In genomic region chr1:94339229-94339927, GRCh38 we compare ENCODE assay signal across 24 cellular contexts.
DNase-seq lines count a peak whose midpoint lies in the region; TF ChIP-seq lines count a peak whose summit lies in the region.
"Had no signal": no experiment of that assay in that cellular context is flagged by ENCODE, and none has a peak within 500 bp of the region (broad histone marks: within the 10 kb centered on the region; RNA-seq: fewer than 3 reads in every experiment).

No MANE protein-coding gene starts in this region.

- BruUV-seq in PC-9 (replicated peaks; lab: Mats Ljungman, UMichigan), result no TSS peak

- H2AFZ ChIP-seq in PC-9, result no peak overlapping the region

- H4K20me1 ChIP-seq in BLaER1 treated with 17β-estradiol and CSF1 and Interleukin-3, amounts not matched to agents 10 nM and 100 nM, result no peaks in the 10 kb centered on the region; a peak in 1 of 22 replicates
- no peaks in the 10 kb centered on the region for H4K20me1 ChIP-seq in PC-9 (ENCODE audit: insufficient read depth)

- no peaks in the 10 kb centered on the region for H3K27me3 ChIP-seq in BLaER1 treated with 17β-estradiol and CSF1 and Interleukin-3, amounts not matched to agents 10 nM and 100 nM
- H3K27me3 ChIP-seq in PC-9 (ENCODE audit: insufficient read depth, low read depth), result no peaks in the 10 kb centered on the region
- H3K27me3 ChIP-seq: right atrium auricular region had no signal

- H3K9me3 ChIP-seq in BLaER1 treated with 17β-estradiol and CSF1 and Interleukin-3, amounts not matched to agents 10 nM and 100 nM (replicated peaks in 1 of 11), result no peaks in the 10 kb centered on the region
- no peaks in the 10 kb centered on the region for H3K9me3 ChIP-seq in PC-9 (ENCODE audit: insufficient read depth, low read depth)
- H3K9me3 ChIP-seq: right atrium auricular region had no signal

- intact Hi-C loops in PC-9 (cut with micrococcal nuclease; ENCODE audit: unreplicated experiment), result loop anchor here (5.0 kb wide), 2 partner anchors 78 to 147 kb away; partner anchors contain the start of gene ABCD3
- intact Hi-C loops in activated CD4-positive, alpha-beta T cell treated with anti-CD3 and anti-CD28 coated beads, Interleukin-2, amount 10 ng/mL, durations not matched to agents 24 days and 14 days (cut with micrococcal nuclease), result loop anchor here (10.0 kb wide), 1 partner anchor 275 kb away; no protein-coding TSS in a partner anchor

- peak overlapping the region in 5 of 11 experiments; percentile 20 to 39 (median 30); a peak in 2 of 22 replicates for H3K9ac ChIP-seq in BLaER1 treated with 17β-estradiol and CSF1 and Interleukin-3, amounts not matched to agents 10 nM and 100 nM

- peak overlapping the region; percentile 45 to 66 (median 52) for H3K4me2 ChIP-seq in BLaER1 treated with 17β-estradiol and CSF1 and Interleukin-3, amounts not matched to agents 10 nM and 100 nM
- 0 out of 2 replicates have a peak overlapping the region, but pooled peaks have one; percentile 4 for H3K4me2 ChIP-seq in PC-9

- TF ChIP-seq CTCF in PC-9 (conservative IDR thresholded peaks at IDR 0.05), result no peak

- H3K4me3 Mint-ChIP-seq in activated CD4-positive, alpha-beta T cell treated with anti-CD3 and anti-CD28 coated beads, Interleukin-2, amount 10 ng/mL, durations not matched to agents 24 days and 14 days, result no peak overlapping the region
- H3K4me3 Mint-ChIP-seq in T-helper 2 cell treated with Interferon-gamma antibody and Interleukin-4, amounts not matched to agents 5 μg/mL and 100 μg/mL, for 36 hours, result no peak overlapping the region
- H3K4me3 Mint-ChIP-seq: brain; naive thymus-derived CD8-positive, alpha-beta T cell; stimulated activated memory B cell treated with anti-CD40 and anti-IgM and Interleukin-4, amounts not matched to agents 10 μg/mL and 1 μg/mL and 100 μg/mL, for 72 hours had no signal

- H3K27ac Mint-ChIP-seq in activated CD4-positive, alpha-beta T cell treated with anti-CD3 and anti-CD28 coated beads, Interleukin-2, amount 10 ng/mL, durations not matched to agents 24 days and 14 days, result no peak overlapping the region
- no peak overlapping the region for H3K27ac Mint-ChIP-seq in T-helper 2 cell treated with Interferon-gamma antibody and Interleukin-4, amounts not matched to agents 5 μg/mL and 100 μg/mL, for 36 hours
- H3K27ac Mint-ChIP-seq: H9; naive thymus-derived CD8-positive, alpha-beta T cell; stimulated activated memory B cell treated with anti-CD40 and anti-IgM and Interleukin-4, amounts not matched to agents 10 μg/mL and 1 μg/mL and 100 μg/mL, for 72 hours had no signal

- peaks cover 8 to 22% (median 15%) of the 10 kb centered on the region in 10 experiments for H3K4me1 ChIP-seq in BLaER1 treated with 17β-estradiol and CSF1 and Interleukin-3, amounts not matched to agents 10 nM and 100 nM
- H3K4me1 ChIP-seq in PC-9 (replicated peaks; ENCODE audit: insufficient read depth), result peaks cover 50% of the 10 kb centered on the region

- peaks cover 10% of the 10 kb centered on the region; the same call in 1 of the 2 replicates for H3F3A ChIP-seq in PC-9 (ENCODE audit: insufficient read depth, low read depth)

- H3K79me2 ChIP-seq in PC-9 (ENCODE audit: low read depth), result no peaks in the 10 kb centered on the region; the same call in 1 of the 2 replicates

- DNase-seq in Kasumi-1 (lab: John Stamatoyannopoulos, UW) (peak; percentile 52 to 56), PC-9 (peak in 1 of 2 experiments; percentile 62), medulla oblongata (ENCODE audit: extremely low spot score) (peak; percentile 29), NCI-H2107 (lab: John Stamatoyannopoulos, UW) (no peak)
- no peak for DNase-seq in activated CD4-positive, alpha-beta T cell treated with anti-CD3 and anti-CD28 coated beads, Interleukin-2, amount 10 ng/mL, durations not matched to agents 24 days and 14 days
- DNase-seq in T-helper 2 cell treated with Interferon-gamma antibody and Interleukin-4, amounts not matched to agents 5 μg/mL and 100 μg/mL, for 36 hours (ENCODE audit: low spot score), result no peak
- DNase-seq in activated naive CD4-positive, alpha-beta T cell (lab: John Stamatoyannopoulos, UW), result no peak
- DNase-seq: ACHN; activated T-cell treated with anti-CD3 and anti-CD28 coated beads, Interleukin-2, amount 50 U/mL, for 1 hour; EL; foreskin fibroblast; H9; midbrain; naive thymus-derived CD8-positive, alpha-beta T cell; NCI-H1417; NCI-H2081 treated with DMSO at 0.1 percent for 48 hours; NCI-H510A; stimulated activated CD4-positive, alpha-beta T cell treated with anti-CD3 and anti-CD28 coated beads, Interleukin-4, amount 100 ng/mL, for 1 hour had no signal

- peaks cover 12% of the 10 kb centered on the region for H3K27me3 Mint-ChIP-seq in activated CD4-positive, alpha-beta T cell treated with anti-CD3 and anti-CD28 coated beads, Interleukin-2, amount 10 ng/mL, durations not matched to agents 24 days and 14 days
- H3K27me3 Mint-ChIP-seq in T-helper 2 cell treated with Interferon-gamma antibody and Interleukin-4, amounts not matched to agents 5 μg/mL and 100 μg/mL, for 36 hours (ENCODE audit: low read depth), result no peaks in the 10 kb centered on the region

- no peaks in the 10 kb centered on the region for H3K36me3 Mint-ChIP-seq in activated CD4-positive, alpha-beta T cell treated with anti-CD3 and anti-CD28 coated beads, Interleukin-2, amount 10 ng/mL, durations not matched to agents 24 days and 14 days (ENCODE audit: low read depth)
- no peaks in the 10 kb centered on the region for H3K36me3 Mint-ChIP-seq in T-helper 2 cell treated with Interferon-gamma antibody and Interleukin-4, amounts not matched to agents 5 μg/mL and 100 μg/mL, for 36 hours (ENCODE audit: low read depth)
- H3K36me3 Mint-ChIP-seq: brain; naive thymus-derived CD8-positive, alpha-beta T cell; stimulated activated memory B cell treated with anti-CD40 and anti-IgM and Interleukin-4, amounts not matched to agents 10 μg/mL and 1 μg/mL and 100 μg/mL, for 72 hours had no signal

- no peaks in the 10 kb centered on the region for H3K9me2 ChIP-seq in PC-9 (ENCODE audit: insufficient read depth)

- no peaks in the 10 kb centered on the region for H3K4me1 Mint-ChIP-seq in activated CD4-positive, alpha-beta T cell treated with anti-CD3 and anti-CD28 coated beads, Interleukin-2, amount 10 ng/mL, durations not matched to agents 24 days and 14 days
- H3K4me1 Mint-ChIP-seq in T-helper 2 cell treated with Interferon-gamma antibody and Interleukin-4, amounts not matched to agents 5 μg/mL and 100 μg/mL, for 36 hours (ENCODE audit: low read depth), result no peaks in the 10 kb centered on the region
- H3K4me1 Mint-ChIP-seq: stimulated activated memory B cell treated with anti-CD40 and anti-IgM and Interleukin-4, amounts not matched to agents 10 μg/mL and 1 μg/mL and 100 μg/mL, for 72 hours had no signal

- H3K9me3 Mint-ChIP-seq in activated CD4-positive, alpha-beta T cell treated with anti-CD3 and anti-CD28 coated beads, Interleukin-2, amount 10 ng/mL, durations not matched to agents 24 days and 14 days, result no peaks in the 10 kb centered on the region
- no peaks in the 10 kb centered on the region for H3K9me3 Mint-ChIP-seq in T-helper 2 cell treated with Interferon-gamma antibody and Interleukin-4, amounts not matched to agents 5 μg/mL and 100 μg/mL, for 36 hours
- H3K9me3 Mint-ChIP-seq: brain; H9; naive thymus-derived CD8-positive, alpha-beta T cell; stimulated activated memory B cell treated with anti-CD40 and anti-IgM and Interleukin-4, amounts not matched to agents 10 μg/mL and 1 μg/mL and 100 μg/mL, for 72 hours had no signal

- CTCF ChIA-PET in PC-9 (lab: Charles Lee), result no interaction called here

- no peak overlapping the region for H3K4me3 ChIP-seq in BLaER1 treated with 17β-estradiol and CSF1 and Interleukin-3, amounts not matched to agents 10 nM and 100 nM
- H3K4me3 ChIP-seq in PC-9, result no peak overlapping the region
- H3K4me3 ChIP-seq: right atrium auricular region had no signal

- H3K27ac ChIP-seq in BLaER1 treated with 17β-estradiol and CSF1 and Interleukin-3, amounts not matched to agents 10 nM and 100 nM, result peak overlapping the region in 7 of 11 experiments; percentile 22 to 66 (median 54); a peak in 13 of 22 replicates
- H3K27ac ChIP-seq in PC-9, result no peak overlapping the region
- H3K27ac ChIP-seq: C4-2B, epithelial cell of prostate, right atrium auricular region had no signal

- POLR2A ChIA-PET in PC-9 (lab: Charles Lee; ENCODE audit: unreplicated experiment), result interaction anchor here (0.6 kb wide), 1 partner anchor 284 kb away, joined by 4 read pairs; no protein-coding TSS in a partner anchor

- H3K36me3 ChIP-seq in BLaER1 treated with 17β-estradiol and CSF1 and Interleukin-3, amounts not matched to agents 10 nM and 100 nM, result no peaks in the 10 kb centered on the region
- no peaks in the 10 kb centered on the region for H3K36me3 ChIP-seq in PC-9 (ENCODE audit: low read depth)
- H3K36me3 ChIP-seq: right atrium auricular region had no signal

Comparison
In these comparisons a context has a peak if more than half of its experiments do, and no peak if none do; other contexts are left out.
1. DNase-seq: peak in Kasumi-1 (2 of 2) and medulla oblongata (single experiment); none in activated CD4-positive, alpha-beta T cell treated with anti-CD3 and anti-CD28 coated beads, Interleukin-2, amount 10 ng/mL, durations not matched to agents 24 days and 14 days (single experiment), NCI-H2107 (single experiment), T-helper 2 cell treated with Interferon-gamma antibody and Interleukin-4, amounts not matched to agents 5 μg/mL and 100 μg/mL, for 36 hours (single experiment) and activated naive CD4-positive, alpha-beta T cell (0 of 4).